8 cellular contexts compared by ENCODE assay signal in the genomic region with DNA sequence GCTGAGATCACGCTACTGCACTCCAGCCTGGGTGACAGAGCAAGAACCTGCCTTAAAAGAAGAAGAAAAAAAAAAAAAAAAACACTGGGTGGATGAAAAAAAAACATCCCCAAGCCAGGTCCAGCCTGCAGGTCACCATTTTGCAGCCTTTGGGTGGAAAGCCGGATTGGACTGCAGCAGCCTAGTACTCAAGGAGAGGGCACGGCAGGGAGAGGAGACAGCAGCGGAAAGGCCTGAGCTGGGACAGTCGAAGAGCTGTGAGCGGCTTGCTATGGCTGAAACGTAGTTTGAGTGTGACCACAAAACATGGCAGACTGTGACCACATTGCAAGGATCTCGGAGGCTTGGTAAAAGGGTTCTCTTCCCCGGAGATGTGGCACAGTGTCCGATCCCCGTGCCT.
"Had no signal": no experiment of that assay in that cellular context is flagged by ENCODE, and none has a peak within 500 bp of the region (broad histone marks: within the 10 kb centered on the region; RNA-seq: fewer than 3 reads in every experiment).

No MANE protein-coding gene starts in this region.

- H3K9ac ChIP-seq: GM23248 had no signal

- H3K4me3 Mint-ChIP-seq: HFFc6, IgD-negative memory B cell had no signal

- H3K4me1 Mint-ChIP-seq: IgD-negative memory B cell had no signal

- H3K9me3 Mint-ChIP-seq: HFFc6, IgD-negative memory B cell had no signal

- ATAC-seq: HCT116 had no signal

- H2AFZ ChIP-seq: GM23248 had no signal

- H3K36me3 ChIP-seq: HAP-1 had no signal

- H3K9me3 ChIP-seq: HAP-1 had no signal

- H3K4me1 ChIP-seq: HAP-1 had no signal

- H3K27ac ChIP-seq: GM23248, HL-60 had no signal

- DNase-seq: GOT3, H7, HFFc6 had no signal

- H3K4me3 ChIP-seq: GM23248, HAP-1 had no signal

- H3K27ac Mint-ChIP-seq: IgD-negative memory B cell had no signal
